ENCODE assay signal across 8 cellular contexts in the genomic region with DNA sequence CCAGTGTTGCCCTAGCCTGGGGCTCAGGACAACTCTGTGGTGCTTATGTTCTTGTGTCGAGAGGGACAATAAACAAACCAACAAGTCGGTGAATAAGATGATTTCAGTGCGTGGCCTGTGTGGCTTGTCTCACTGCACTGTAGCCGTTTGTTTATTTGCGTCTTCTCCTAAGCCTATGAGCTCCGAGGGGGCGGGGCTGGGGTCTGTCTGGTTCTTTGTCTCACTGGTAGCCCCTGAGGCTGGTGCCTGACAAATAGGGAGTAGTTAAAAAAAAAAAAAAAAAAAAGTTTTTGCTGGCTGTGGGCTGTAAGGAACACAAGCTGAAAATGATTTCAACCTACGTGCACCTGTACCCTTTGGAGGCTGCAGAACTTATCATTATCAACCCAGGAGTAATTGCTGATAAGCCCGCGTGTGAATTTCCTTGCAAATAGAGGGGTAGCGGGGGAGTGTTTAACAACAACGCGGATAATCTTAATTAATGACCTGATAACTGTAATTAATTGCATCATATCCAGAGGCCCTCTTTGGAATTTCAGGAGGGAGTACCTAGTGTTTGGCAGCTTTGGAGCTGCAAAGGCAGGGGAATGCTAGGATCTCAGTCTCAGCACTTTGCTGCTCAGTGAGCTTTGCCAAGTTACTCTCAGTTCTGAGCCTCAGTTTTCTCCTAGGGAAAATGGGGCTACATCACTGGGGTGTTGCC. TPM values are rescaled to one million over a fixed set of nuclear protein-coding genes. Genes with fewer than 3 reads are reported as not detected.
DNase-seq lines count a peak whose midpoint lies in the region; ATAC-seq and TF ChIP-seq lines count a peak whose summit lies in the region.

No MANE protein-coding gene starts in this region.

- WGBS in right lobe of liver (ENCODE audit: insufficient coverage, low coverage, low lambda C conversion rate, missing lambda C conversion rate), result 15% methylated on average over 13 of the region's 13 CpGs
- 42 to 50% methylated on average over 13 of the region's 13 CpGs for WGBS in thyroid gland, 2 donors

- no peak for DNase-seq in activated CD4-positive, alpha-beta T cell treated with anti-CD3 and anti-CD28 coated beads, Interleukin-2, amount 10 ng/mL, durations not matched to agents 24 days and 14 days
- no peak for DNase-seq in activated CD4-positive, alpha-beta T cell treated with anti-CD3 and anti-CD28 coated beads, Interleukin-2, amount 50 U/mL, for 1 hour
- DNase-seq in astrocyte of the hippocampus (ENCODE audit: low read depth, low spot score) (peak; percentile 65), right lobe of liver (no peak), thyroid gland (peak; percentile 40 to 46)
- no peak for DNase-seq in activated CD8-positive, alpha-beta memory T cell treated with anti-CD3 and anti-CD28 coated beads, Interleukin-2, amount 50 U/mL, for 4 hours

- H3K4me3 Mint-ChIP-seq in activated CD4-positive, alpha-beta T cell treated with anti-CD3 and anti-CD28 coated beads, Interleukin-2, amount 10 ng/mL, durations not matched to agents 24 days and 14 days, result peak overlapping the region; percentile 35

- H3K9me3 ChIP-seq in right lobe of liver (no peaks in the 10 kb centered on the region), thyroid gland (no peaks in the 10 kb centered on the region)

- intact Hi-C loops in activated CD4-positive, alpha-beta T cell treated with anti-CD3 and anti-CD28 coated beads, Interleukin-2, amount 10 ng/mL, durations not matched to agents 24 days and 14 days (cut with micrococcal nuclease), result no loop called here
- intact Hi-C loops in right lobe of liver (cut with DNase I), result no loop called here
- intact Hi-C loops in thyroid gland (cut with DNase I), result no loop called here

- peaks cover 2% of the 10 kb centered on the region for H3K4me1 Mint-ChIP-seq in activated CD4-positive, alpha-beta T cell treated with anti-CD3 and anti-CD28 coated beads, Interleukin-2, amount 10 ng/mL, durations not matched to agents 24 days and 14 days

- TF ChIP-seq POLR2A in right lobe of liver (IDR thresholded peaks at IDR 0.05) (no peak), thyroid gland (IDR thresholded peaks at IDR 0.05) (no peak)

- H3K9me3 Mint-ChIP-seq in activated CD4-positive, alpha-beta T cell treated with anti-CD3 and anti-CD28 coated beads, Interleukin-2, amount 10 ng/mL, durations not matched to agents 24 days and 14 days, result no peaks in the 10 kb centered on the region

- no peak overlapping the region for H3K27ac Mint-ChIP-seq in activated CD4-positive, alpha-beta T cell treated with anti-CD3 and anti-CD28 coated beads, Interleukin-2, amount 10 ng/mL, durations not matched to agents 24 days and 14 days

- TF ChIP-seq CTCF in right lobe of liver (IDR thresholded peaks at IDR 0.05), result no peak
- TF ChIP-seq CTCF in thyroid gland (IDR thresholded peaks at IDR 0.05), result no peak

- H3K27ac ChIP-seq in right lobe of liver (peak overlapping the region; percentile 2 to 53 (median 26)), thyroid gland (peak overlapping the region; percentile 2 to 78 (median 72))

- peak; percentile 4 to 25 (median 14) for ATAC-seq in right lobe of liver
- no peak for ATAC-seq in GM18873 (IDR thresholded peaks at IDR 0.05; ENCODE audit: low FRiP score, unreplicated experiment)
- ATAC-seq in GM18498 (IDR thresholded peaks at IDR 0.05; ENCODE audit: unreplicated experiment), result no peak

- H3K27me3 ChIP-seq in right lobe of liver, result no peaks in the 10 kb centered on the region
- H3K27me3 ChIP-seq in thyroid gland, result no peaks in the 10 kb centered on the region

- H3K4me1 ChIP-seq in right lobe of liver, result peaks cover 0 to 19% (median 0%) of the 10 kb centered on the region in 4 donors
- H3K4me1 ChIP-seq in thyroid gland, result peaks cover 14 to 27% of the 10 kb centered on the region in 2 donors

- no peaks in the 10 kb centered on the region for H3K36me3 ChIP-seq in right lobe of liver
- H3K36me3 ChIP-seq in thyroid gland, result no peaks in the 10 kb centered on the region

- H3K27me3 Mint-ChIP-seq in activated CD4-positive, alpha-beta T cell treated with anti-CD3 and anti-CD28 coated beads, Interleukin-2, amount 10 ng/mL, durations not matched to agents 24 days and 14 days, result peaks cover 35% of the 10 kb centered on the region

- no peak overlapping the region for H3K4me3 ChIP-seq in right lobe of liver
- no peak overlapping the region for H3K4me3 ChIP-seq in thyroid gland (replicated peaks in 1 of 3)

- H3K36me3 Mint-ChIP-seq in activated CD4-positive, alpha-beta T cell treated with anti-CD3 and anti-CD28 coated beads, Interleukin-2, amount 10 ng/mL, durations not matched to agents 24 days and 14 days (ENCODE audit: low read depth), result no peaks in the 10 kb centered on the region

RNA-seq across cellular contexts. Expression of gene ARHGEF10L, which starts 0.9 kb away (rescaled TPM):
- total RNA-seq in activated CD4-positive, alpha-beta T cell treated with anti-CD3 and anti-CD28 coated beads, Interleukin-2, amount 10 ng/mL, durations not matched to agents 24 days and 14 days, result not detected in 2 replicates
- total RNA-seq in right lobe of liver, result 100 to 1,000 TPM in 2 of 6 experiments, 10 to 100 TPM in 4; 59.7 to 124 (median 87.4) TPM
- 10 to 100 TPM; 32.2 to 64.5 (median 51.4) TPM for total RNA-seq in thyroid gland

Comparison
In these comparisons a context has a peak if more than half of its experiments do, and no peak if none do; other contexts are left out.
1. DNase-seq: peak in astrocyte of the hippocampus (single experiment) and thyroid gland (2 of 2); none in activated CD4-positive, alpha-beta T cell treated with anti-CD3 and anti-CD28 coated beads, Interleukin-2, amount 10 ng/mL, durations not matched to agents 24 days and 14 days (single experiment), activated CD4-positive, alpha-beta T cell treated with anti-CD3 and anti-CD28 coated beads, Interleukin-2, amount 50 U/mL, for 1 hour (single experiment), right lobe of liver (0 of 3) and activated CD8-positive, alpha-beta memory T cell treated with anti-CD3 and anti-CD28 coated beads, Interleukin-2, amount 50 U/mL, for 4 hours (single experiment).
2. ATAC-seq: peak in right lobe of liver (4 of 4); none in GM18873 (single experiment) and GM18498 (single experiment).
3. RNA of gene ARHGEF10L, which starts 0.9 kb away (total RNA-seq): 59.7 to 124 TPM in right lobe of liver and 32.2 to 64.5 TPM in thyroid gland; not detected in activated CD4-positive, alpha-beta T cell treated with anti-CD3 and anti-CD28 coated beads, Interleukin-2, amount 10 ng/mL, durations not matched to agents 24 days and 14 days; every median in the first group is over 10 times any median in the second.